ENCODE assay signal across 8 cellular contexts in the genomic region with DNA sequence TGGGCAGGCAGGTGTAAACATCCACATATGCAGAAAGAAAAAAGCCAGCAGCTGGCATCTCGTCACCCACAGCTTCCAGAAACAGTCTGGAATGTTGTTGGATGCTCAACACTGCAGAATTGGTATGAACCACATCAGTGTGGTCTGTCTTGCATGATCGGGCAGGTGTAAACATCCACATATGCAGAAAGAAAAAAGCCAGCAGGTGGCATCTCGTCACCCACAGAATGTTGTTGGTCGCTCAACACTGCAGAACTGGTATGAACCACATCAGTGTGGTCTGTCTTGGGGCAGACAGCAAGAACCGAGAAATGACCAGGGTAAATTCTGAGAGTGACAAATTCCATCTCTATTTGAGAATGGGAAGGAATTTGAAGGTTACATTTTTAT. TPM values are rescaled to one million over a fixed set of nuclear protein-coding genes. Genes with fewer than 3 reads are reported as not detected.
A peak's percentile ranks its signal among the peaks of the same experiment; 100 is the strongest.
DNase-seq lines count a peak whose midpoint lies in the region; ATAC-seq, FAIRE-seq and TF ChIP-seq lines count a peak whose summit lies in the region.

No MANE protein-coding gene starts in this region.

- POLR2A ChIA-PET in OCI-LY7 (lab: Charles Lee) = interaction anchor here (0.5 to 1.4 kb wide), 5 partner anchors 13 to 646 kb away, joined by 3 to 6 read pairs (median 4); no protein-coding TSS in a partner anchor

- intact Hi-C loops in OCI-LY7 (cut with micrococcal nuclease; ENCODE audit: unreplicated experiment) = loop anchor here (1.0 to 10.0 kb wide), 9 partner anchors 50 to 658 kb away; no protein-coding TSS in a partner anchor

- DNase-seq in stimulated activated CD4-positive, alpha-beta T cell treated with anti-CD3 and anti-CD28 coated beads, Interleukin-1b, Interleukin-23, amount 100 ng/mL, for 48 hours = peak; percentile 21
- DNase-seq in stimulated activated CD4-positive, alpha-beta T cell treated with anti-CD3 and anti-CD28 coated beads, Interleukin-4, amount 100 ng/mL, for 1 hour = no peak
- peak; percentile 91 for DNase-seq in OCI-LY7 (ENCODE audit: low spot score)
- no peak for DNase-seq in hippocampal formation (lab: John Stamatoyannopoulos, UW)
- DNase-seq in amniotic stem cell (lab: John Stamatoyannopoulos, UW) = no peak
- no peak for DNase-seq in right atrium auricular region (ENCODE audit: low spot score)

- no peaks in the 10 kb centered on the region for H3K27me3 ChIP-seq in right atrium auricular region

- H3K4me3 ChIP-seq in OCI-LY7 (ENCODE audit: low read depth, low read length, poor library complexity, severe bottlenecking) (no peak overlapping the region), right atrium auricular region (no peak overlapping the region)

- CTCF ChIA-PET in OCI-LY7 (lab: Charles Lee; ENCODE audit: unreplicated experiment) = interaction anchor here (1.1 to 1.3 kb wide), 2 partner anchors 45 to 48 kb away, joined by 3 to 5 read pairs; no protein-coding TSS in a partner anchor

- H3K27ac ChIP-seq in OCI-LY7 (ENCODE audit: low read depth, low read length, poor library complexity, severe bottlenecking) (peak overlapping the region; percentile 64), right atrium auricular region (no peak overlapping the region)

- peak overlapping the region; percentile 62 for H3K4me2 ChIP-seq in OCI-LY7 (ENCODE audit: low read length)

- H3K9me2 ChIP-seq in OCI-LY7 (ENCODE audit: insufficient read depth, low read length) = no peaks in the 10 kb centered on the region

- no TSS peak for BruUV-seq in OCI-LY7 (replicated peaks; lab: Mats Ljungman, UMichigan)

- H3K9me3 ChIP-seq in OCI-LY7 (ENCODE audit: low read length) = no peaks in the 10 kb centered on the region
- no peaks in the 10 kb centered on the region for H3K9me3 ChIP-seq in right atrium auricular region

- no peaks in the 10 kb centered on the region for H4K20me1 ChIP-seq in OCI-LY7 (ENCODE audit: insufficient read depth, low read length)

- no peaks in the 10 kb centered on the region for H3K79me2 ChIP-seq in OCI-LY7 (ENCODE audit: insufficient read depth, low read depth, low read length)

- no peak overlapping the region; the same call in 1 of the 2 replicates for H2AFZ ChIP-seq in OCI-LY7 (ENCODE audit: low read length)

- ATAC-seq in HG02852 (IDR thresholded peaks at IDR 0.05; ENCODE audit: unreplicated experiment) = peak; percentile 80

- H3K36me3 ChIP-seq in OCI-LY7 (ENCODE audit: insufficient read depth, low read length) (no peaks in the 10 kb centered on the region; the same call in 1 of the 2 replicates), right atrium auricular region (no peaks in the 10 kb centered on the region)

- TF ChIP-seq CTCF in OCI-LY7 (conservative IDR thresholded peaks at IDR 0.05; ENCODE audit: low read length) (peak; percentile 2; the same call in 1 of the 2 replicates), right atrium auricular region (IDR thresholded peaks at IDR 0.05) (no peak)

- peak; percentile 77 for FAIRE-seq in islet of Langerhans (lab: Jason Lieb, UNC)

- H3K4me1 ChIP-seq in OCI-LY7 (ENCODE audit: insufficient read depth, low read length, poor library complexity, severe bottlenecking) (peaks cover 29% of the 10 kb centered on the region), right atrium auricular region (no peaks in the 10 kb centered on the region)

RNA-seq across cellular contexts. Expression of gene DOCK10, which starts 39.6 kb away (rescaled TPM):
- total RNA-seq in OCI-LY7 (2014; rRNA removed; shearing (Covaris generic)) = 40.8 and 51.5 TPM in 2 replicates
- total RNA-seq in OCI-LY7 (2022) (68.2 and 78.2 TPM in 2 replicates), right atrium auricular region (1 to 10 TPM in 1 of 2 donors, under 1 TPM in 1; 0.93 to 2.0 TPM)

Comparison
In these comparisons a context has a peak if more than half of its experiments do, and no peak if none do; other contexts are left out.
1. DNase-seq: peak in stimulated activated CD4-positive, alpha-beta T cell treated with anti-CD3 and anti-CD28 coated beads, Interleukin-1b, Interleukin-23, amount 100 ng/mL, for 48 hours (single experiment) and OCI-LY7 (single experiment); none in stimulated activated CD4-positive, alpha-beta T cell treated with anti-CD3 and anti-CD28 coated beads, Interleukin-4, amount 100 ng/mL, for 1 hour (single experiment), hippocampal formation (0 of 2), amniotic stem cell (single experiment) and right atrium auricular region (single experiment).
2. RNA of gene DOCK10, which starts 39.6 kb away (total RNA-seq): 40.8 to 78.2 TPM in OCI-LY7; 0.93 to 2.0 TPM in right atrium auricular region; every median in the first group is over 10 times any median in the second.